10 cellular contexts compared by ENCODE assay signal in the genomic region with DNA sequence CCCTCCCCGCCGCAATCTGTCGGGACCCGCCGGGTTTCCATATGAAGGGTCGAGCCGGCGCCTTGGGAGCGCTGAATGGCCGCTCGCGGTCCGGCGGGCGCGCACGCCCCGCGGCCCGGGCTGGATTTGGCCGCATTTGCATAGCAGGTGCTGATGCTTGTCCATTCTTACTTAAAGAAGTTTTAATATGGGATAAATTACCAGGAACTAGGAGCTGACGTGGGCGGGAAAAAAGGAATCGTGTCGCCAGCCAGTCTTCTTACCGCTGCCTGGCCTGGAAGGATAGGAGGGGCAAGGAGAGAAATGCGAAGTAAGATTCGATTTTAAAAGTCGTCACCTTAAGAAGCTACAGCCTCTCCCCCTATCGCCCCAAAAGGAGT. TPM values are rescaled to one million over a fixed set of nuclear protein-coding genes. Genes with fewer than 3 reads are reported as not detected.
DNase-seq lines count a peak whose midpoint lies in the region; ATAC-seq and TF ChIP-seq lines count a peak whose summit lies in the region.
"Had no signal": no experiment of that assay in that cellular context is flagged by ENCODE, and none has a peak within 500 bp of the region (broad histone marks: within the 10 kb centered on the region; RNA-seq: fewer than 3 reads in every experiment).

No MANE protein-coding gene starts in this region.

- H3K4me2 ChIP-seq in MM.1S (ENCODE audit: low read depth, low read length) (peak overlapping the region; percentile 100), parathyroid adenoma (ENCODE audit: low read length) (peak overlapping the region; percentile 78), OCI-LY7 (ENCODE audit: low read length) (no peak overlapping the region)

- intact Hi-C loops in CD8-positive, alpha-beta T cell (cut with DNase I, micrococcal nuclease) = no loop called here
- intact Hi-C loops in OCI-LY7 (cut with micrococcal nuclease; ENCODE audit: unreplicated experiment) = no loop called here

- no TSS peak for BruUV-seq in OCI-LY7 (replicated peaks; lab: Mats Ljungman, UMichigan)

- no peaks in the 10 kb centered on the region for H3K9me3 ChIP-seq in CD8-positive, alpha-beta T cell (ENCODE audit: low read length)
- H3K9me3 ChIP-seq in MM.1S (replicated peaks; ENCODE audit: insufficient read depth, low read length) (no peaks in the 10 kb centered on the region), parathyroid adenoma (ENCODE audit: control insufficient read depth, low read length) (no peaks in the 10 kb centered on the region), OCI-LY7 (ENCODE audit: low read length) (no peaks in the 10 kb centered on the region)

- H3K27ac ChIP-seq in CD8-positive, alpha-beta T cell (ENCODE audit: low read depth, low read length) = no peak overlapping the region
- H3K27ac ChIP-seq in MM.1S (ENCODE audit: low read length) (no peak overlapping the region), parathyroid adenoma (no peak overlapping the region), OCI-LY7 (ENCODE audit: low read depth, low read length, poor library complexity, severe bottlenecking) (no peak overlapping the region)

- no peak for TF ChIP-seq CTCF in CD8-positive, alpha-beta T cell (IDR thresholded peaks at IDR 0.05)
- TF ChIP-seq CTCF in MM.1S (IDR thresholded peaks at IDR 0.05; ENCODE audit: low read length) (no peak), fibroblast of villous mesenchyme (IDR thresholded peaks at IDR 0.05; ENCODE audit: insufficient read depth, low read depth, low read length) (no peak), parathyroid adenoma (IDR thresholded peaks at IDR 0.05) (no peak), OCI-LY7 (conservative IDR thresholded peaks at IDR 0.05; ENCODE audit: low read length) (no peak)

- peak overlapping the region; percentile 72; the same call in 1 of the 2 replicates for H3K9ac ChIP-seq in MM.1S (ENCODE audit: low read length)
- no peak overlapping the region for H3K9ac ChIP-seq in parathyroid adenoma

- no peak for DNase-seq in CD8-positive, alpha-beta T cell
- no peak for DNase-seq in MM.1S
- DNase-seq in fibroblast of villous mesenchyme (ENCODE audit: low read depth) = no peak
- DNase-seq in globus pallidus (ENCODE audit: low spot score) = no peak
- DNase-seq in stimulated activated CD4-positive, alpha-beta T cell treated with anti-CD3 and anti-CD28 coated beads, Interleukin-2, amount 100 ng/mL, for 24 hours = no peak
- no peak for DNase-seq in COLO829 (ENCODE audit: low spot score)
- DNase-seq in OCI-LY7 (ENCODE audit: low spot score) = no peak
- DNase-seq: GF-D8 had no signal

- POLR2A ChIA-PET in CD8-positive, alpha-beta T cell (lab: Charles Lee) = no interaction called here
- POLR2A ChIA-PET in OCI-LY7 (lab: Charles Lee) = no interaction called here

- H3K79me2 ChIP-seq in MM.1S (ENCODE audit: low read length) = no peaks in the 10 kb centered on the region
- no peaks in the 10 kb centered on the region for H3K79me2 ChIP-seq in parathyroid adenoma
- H3K79me2 ChIP-seq in OCI-LY7 (ENCODE audit: insufficient read depth, low read depth, low read length) = no peaks in the 10 kb centered on the region

- H3K27ac Mint-ChIP-seq in CD8-positive, alpha-beta T cell = no peak overlapping the region

- peaks cover 74% of the 10 kb centered on the region for H3K27me3 Mint-ChIP-seq in CD8-positive, alpha-beta T cell (ENCODE audit: low read depth)

- CTCF ChIA-PET in CD8-positive, alpha-beta T cell (lab: Charles Lee) = no interaction called here
- CTCF ChIA-PET in OCI-LY7 (lab: Charles Lee; ENCODE audit: unreplicated experiment) = no interaction called here

- H3K9me2 ChIP-seq in MM.1S (replicated peaks; ENCODE audit: insufficient read depth, low read length) = no peaks in the 10 kb centered on the region
- no peaks in the 10 kb centered on the region for H3K9me2 ChIP-seq in OCI-LY7 (ENCODE audit: insufficient read depth, low read length)

- peak overlapping the region; percentile 53 for H3K4me3 ChIP-seq in CD8-positive, alpha-beta T cell (ENCODE audit: low read depth, low read length)
- H3K4me3 ChIP-seq in MM.1S (ENCODE audit: low read length) (peak overlapping the region; percentile 83), fibroblast of villous mesenchyme (ENCODE audit: low read depth, low read length) (peak overlapping the region; percentile 41), parathyroid adenoma (ENCODE audit: low read depth, low read length) (peak overlapping the region; percentile 55), OCI-LY7 (ENCODE audit: low read depth, low read length, poor library complexity, severe bottlenecking) (no peak overlapping the region)

- H4K20me1 ChIP-seq in MM.1S (ENCODE audit: insufficient read depth, low read length) (no peaks in the 10 kb centered on the region), OCI-LY7 (ENCODE audit: insufficient read depth, low read length) (no peaks in the 10 kb centered on the region)

- H2AFZ ChIP-seq in MM.1S (ENCODE audit: low read length) = peak overlapping the region; percentile 96
- H2AFZ ChIP-seq in parathyroid adenoma = peak overlapping the region; percentile 58
- no peak overlapping the region for H2AFZ ChIP-seq in OCI-LY7 (ENCODE audit: low read length)

- no peaks in the 10 kb centered on the region for H3K36me3 Mint-ChIP-seq in CD8-positive, alpha-beta T cell

- peaks cover 21% of the 10 kb centered on the region for H3K27me3 ChIP-seq in CD8-positive, alpha-beta T cell (ENCODE audit: insufficient read depth, low read length)
- H3K27me3 ChIP-seq in MM.1S (replicated peaks; ENCODE audit: insufficient read depth, low read length) (no peaks in the 10 kb centered on the region), parathyroid adenoma (ENCODE audit: control insufficient read depth, insufficient read depth, low read length) (peaks cover 3% of the 10 kb centered on the region)

- peaks cover 15% of the 10 kb centered on the region for H3K4me1 Mint-ChIP-seq in CD8-positive, alpha-beta T cell (ENCODE audit: low read depth)

- no peak for ATAC-seq in CD8-positive, alpha-beta T cell

- peaks cover 5% of the 10 kb centered on the region for H3K4me1 ChIP-seq in CD8-positive, alpha-beta T cell (ENCODE audit: insufficient read depth, low read length)
- H3K4me1 ChIP-seq in MM.1S (ENCODE audit: low read length) (peaks cover 25% of the 10 kb centered on the region), parathyroid adenoma (no peaks in the 10 kb centered on the region), OCI-LY7 (ENCODE audit: insufficient read depth, low read length, poor library complexity, severe bottlenecking) (no peaks in the 10 kb centered on the region)

- peaks cover 18% of the 10 kb centered on the region for H3F3A ChIP-seq in MM.1S (ENCODE audit: insufficient read depth, low read length)

- no peaks in the 10 kb centered on the region for H3K36me3 ChIP-seq in CD8-positive, alpha-beta T cell (ENCODE audit: insufficient read depth, low read length)
- H3K36me3 ChIP-seq in MM.1S (replicated peaks; ENCODE audit: insufficient read depth, low read length) (no peaks in the 10 kb centered on the region), parathyroid adenoma (ENCODE audit: control insufficient read depth, insufficient read depth, low read length) (no peaks in the 10 kb centered on the region), OCI-LY7 (ENCODE audit: insufficient read depth, low read length) (no peaks in the 10 kb centered on the region)

- peak overlapping the region; percentile 84 for H3K4me3 Mint-ChIP-seq in CD8-positive, alpha-beta T cell

- H3K9me3 Mint-ChIP-seq in CD8-positive, alpha-beta T cell = no peaks in the 10 kb centered on the region

RNA-seq across cellular contexts. Expression of gene NEUROG1, which starts 8.9 kb away (rescaled TPM):
- not detected for total RNA-seq in CD8-positive, alpha-beta T cell
- total RNA-seq in fibroblast of villous mesenchyme (not detected in 2 replicates), OCI-LY7 (2022) (not detected in 2 replicates)
- total RNA-seq in OCI-LY7 (2014; rRNA removed; shearing (Covaris generic)) = not detected in 2 replicates
- total RNA-seq: T-helper 2 cell treated with Interferon-gamma antibody and Interleukin-4, amounts not matched to agents 100 ng/mL and 5 ng/mL, for 36 hours had no signal

RNA-seq across cellular contexts. Expression of gene CXCL14, which starts 34.1 kb away (rescaled TPM):
- total RNA-seq in CD8-positive, alpha-beta T cell = not detected
- total RNA-seq in fibroblast of villous mesenchyme (not detected in 2 replicates), OCI-LY7 (2022) (not detected in 2 replicates)
- not detected in 2 replicates for total RNA-seq in OCI-LY7 (2014; rRNA removed; shearing (Covaris generic))
- total RNA-seq: T-helper 2 cell treated with Interferon-gamma antibody and Interleukin-4, amounts not matched to agents 100 ng/mL and 5 ng/mL, for 36 hours had no signal
